ENCODE assay signal across 1 cellular context in the genomic region with DNA sequence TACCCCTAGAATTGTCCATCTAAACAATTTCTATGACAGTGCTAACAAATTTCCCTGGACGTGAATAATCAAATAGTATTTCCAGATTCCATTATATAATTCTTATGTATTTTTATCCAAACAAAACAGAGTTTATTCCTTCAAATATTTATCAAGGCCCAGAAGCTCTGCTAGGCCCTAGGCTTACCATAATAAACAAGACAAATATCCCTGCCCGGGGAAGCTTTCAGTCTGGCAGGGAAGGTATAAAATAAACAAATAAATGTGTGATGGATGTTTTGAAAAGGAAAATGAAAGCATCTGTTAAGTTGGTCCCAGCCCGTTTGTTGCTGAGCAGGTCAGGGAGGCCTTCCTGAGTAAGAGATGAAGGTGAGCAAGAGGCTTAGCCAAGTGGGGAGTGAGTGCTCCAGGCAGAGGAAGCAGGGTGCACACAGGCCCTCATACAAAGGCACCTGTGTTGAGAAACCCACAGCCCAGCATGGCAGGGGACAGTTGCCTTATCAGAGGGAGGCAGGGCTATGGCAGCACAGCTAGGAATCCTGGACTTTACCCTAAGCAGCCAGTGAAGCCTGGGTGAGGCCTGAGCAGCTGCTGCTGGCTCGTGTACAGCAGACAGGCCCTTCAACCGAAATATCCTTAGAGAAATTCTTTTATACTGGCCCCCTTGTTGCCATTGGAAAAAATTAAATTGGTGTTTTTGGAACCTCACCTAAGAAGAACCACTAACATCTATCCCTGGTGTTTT.
TF ChIP-seq lines count a peak whose summit lies in the region.

No MANE protein-coding gene starts in this region.

TF ChIP-seq in HepG2, 621 proteins besides CTCF, POLR2A, EP300 and RAD21 (continues in another document):
- no peak for TF ChIP-seq ZNF180 (CRISPR knock-in tag; IDR thresholded peaks at IDR 0.05; ENCODE audit: borderline replicate concordance, low read depth)
- TF ChIP-seq, protein P1, sequence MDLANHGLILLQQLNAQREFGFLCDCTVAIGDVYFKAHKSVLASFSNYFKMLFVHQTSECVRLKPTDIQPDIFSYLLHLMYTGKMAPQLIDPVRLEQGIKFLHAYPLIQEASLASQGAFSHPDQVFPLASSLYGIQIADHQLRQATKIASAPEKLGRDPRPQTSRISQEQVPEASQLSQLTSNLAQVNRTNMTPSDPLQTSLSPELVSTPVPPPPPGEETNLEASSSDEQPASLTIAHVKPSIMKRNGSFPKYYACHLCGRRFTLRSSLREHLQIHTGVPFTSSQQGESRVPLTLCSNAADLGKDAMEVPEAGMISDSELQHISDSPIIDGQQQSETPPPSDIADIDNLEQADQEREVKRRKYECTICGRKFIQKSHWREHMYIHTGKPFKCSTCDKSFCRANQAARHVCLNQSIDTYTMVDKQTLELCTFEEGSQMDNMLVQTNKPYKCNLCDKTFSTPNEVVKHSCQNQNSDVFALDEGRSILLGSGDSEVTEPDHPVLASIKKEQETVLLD (CRISPR knock-in tag; IDR thresholded peaks at IDR 0.05; ENCODE audit: low read depth): no peak
- no peak for TF ChIP-seq TAF15 (IDR thresholded peaks at IDR 0.05; ENCODE audit: low read depth, low read length, poor library complexity, severe bottlenecking)
- no peak for TF ChIP-seq SP140L (CRISPR knock-in tag; IDR thresholded peaks at IDR 0.05; ENCODE audit: borderline replicate concordance)
- TF ChIP-seq PHF21A (CRISPR knock-in tag; IDR thresholded peaks at IDR 0.05): peak; percentile 96
- peak; percentile 60; the same call in 1 of the 2 replicates for TF ChIP-seq SIX4 (CRISPR knock-in tag; IDR thresholded peaks at IDR 0.05)
- TF ChIP-seq FOXA1 (IDR thresholded peaks at IDR 0.05): no peak
- TF ChIP-seq FOXA1 (CRISPR knock-in tag; IDR thresholded peaks at IDR 0.05): peak; percentile 63
- TF ChIP-seq ZNF274 (CRISPR knock-in tag; IDR thresholded peaks at IDR 0.05): peak; percentile 65; the same call in 1 of the 2 replicates
- peak; percentile 89; the same call in 1 of the 2 replicates for TF ChIP-seq ZNF788 (CRISPR knock-in tag; IDR thresholded peaks at IDR 0.05; ENCODE audit: borderline replicate concordance)
- no peak for TF ChIP-seq ZFP37 (CRISPR knock-in tag; IDR thresholded peaks at IDR 0.05; ENCODE audit: borderline replicate concordance)
- no peak for TF ChIP-seq ZNF589 (CRISPR knock-in tag; conservative IDR thresholded peaks at IDR 0.05)
- peak; percentile 21; the same call in 1 of the 2 replicates for TF ChIP-seq ZNF143 (CRISPR knock-in tag; IDR thresholded peaks at IDR 0.05)
- TF ChIP-seq SRSF9 (IDR thresholded peaks at IDR 0.05; ENCODE audit: borderline replicate concordance, insufficient read depth, low read depth, low read length, poor library complexity, severe bottlenecking): no peak
- TF ChIP-seq, protein P2, sequence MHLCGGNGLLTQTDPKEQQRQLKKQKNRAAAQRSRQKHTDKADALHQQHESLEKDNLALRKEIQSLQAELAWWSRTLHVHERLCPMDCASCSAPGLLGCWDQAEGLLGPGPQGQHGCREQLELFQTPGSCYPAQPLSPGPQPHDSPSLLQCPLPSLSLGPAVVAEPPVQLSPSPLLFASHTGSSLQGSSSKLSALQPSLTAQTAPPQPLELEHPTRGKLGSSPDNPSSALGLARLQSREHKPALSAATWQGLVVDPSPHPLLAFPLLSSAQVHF (CRISPR knock-in tag; IDR thresholded peaks at IDR 0.05): no peak
- peak; percentile 64; the same call in 1 of the 2 replicates for TF ChIP-seq TGIF2 (CRISPR knock-in tag; IDR thresholded peaks at IDR 0.05)
- TF ChIP-seq REL (CRISPR knock-in tag; conservative IDR thresholded peaks at IDR 0.05): no peak
- TF ChIP-seq ZNF703 (CRISPR knock-in tag; IDR thresholded peaks at IDR 0.05; ENCODE audit: borderline replicate concordance): no peak
- TF ChIP-seq ZNF138 (CRISPR knock-in tag; IDR thresholded peaks at IDR 0.05; ENCODE audit: low read depth): no peak
- TF ChIP-seq, protein P3, sequence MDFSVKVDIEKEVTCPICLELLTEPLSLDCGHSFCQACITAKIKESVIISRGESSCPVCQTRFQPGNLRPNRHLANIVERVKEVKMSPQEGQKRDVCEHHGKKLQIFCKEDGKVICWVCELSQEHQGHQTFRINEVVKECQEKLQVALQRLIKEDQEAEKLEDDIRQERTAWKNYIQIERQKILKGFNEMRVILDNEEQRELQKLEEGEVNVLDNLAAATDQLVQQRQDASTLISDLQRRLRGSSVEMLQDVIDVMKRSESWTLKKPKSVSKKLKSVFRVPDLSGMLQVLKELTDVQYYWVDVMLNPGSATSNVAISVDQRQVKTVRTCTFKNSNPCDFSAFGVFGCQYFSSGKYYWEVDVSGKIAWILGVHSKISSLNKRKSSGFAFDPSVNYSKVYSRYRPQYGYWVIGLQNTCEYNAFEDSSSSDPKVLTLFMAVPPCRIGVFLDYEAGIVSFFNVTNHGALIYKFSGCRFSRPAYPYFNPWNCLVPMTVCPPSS (IDR thresholded peaks at IDR 0.05): no peak
- TF ChIP-seq, protein P4, sequence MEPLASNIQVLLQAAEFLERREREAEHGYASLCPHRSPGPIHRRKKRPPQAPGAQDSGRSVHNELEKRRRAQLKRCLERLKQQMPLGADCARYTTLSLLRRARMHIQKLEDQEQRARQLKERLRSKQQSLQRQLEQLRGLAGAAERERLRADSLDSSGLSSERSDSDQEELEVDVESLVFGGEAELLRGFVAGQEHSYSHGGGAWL (CRISPR knock-in tag; IDR thresholded peaks at IDR 0.05): peak; percentile 69; the same call in 1 of the 2 replicates
- TF ChIP-seq ZNF7 (CRISPR knock-in tag; IDR thresholded peaks at IDR 0.05): peak; percentile 35; the same call in 1 of the 2 replicates
- TF ChIP-seq, protein P5, sequence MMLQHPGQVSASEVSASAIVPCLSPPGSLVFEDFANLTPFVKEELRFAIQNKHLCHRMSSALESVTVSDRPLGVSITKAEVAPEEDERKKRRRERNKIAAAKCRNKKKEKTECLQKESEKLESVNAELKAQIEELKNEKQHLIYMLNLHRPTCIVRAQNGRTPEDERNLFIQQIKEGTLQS (CRISPR knock-in tag; IDR thresholded peaks at IDR 0.05): no peak
- TF ChIP-seq, protein P6, sequence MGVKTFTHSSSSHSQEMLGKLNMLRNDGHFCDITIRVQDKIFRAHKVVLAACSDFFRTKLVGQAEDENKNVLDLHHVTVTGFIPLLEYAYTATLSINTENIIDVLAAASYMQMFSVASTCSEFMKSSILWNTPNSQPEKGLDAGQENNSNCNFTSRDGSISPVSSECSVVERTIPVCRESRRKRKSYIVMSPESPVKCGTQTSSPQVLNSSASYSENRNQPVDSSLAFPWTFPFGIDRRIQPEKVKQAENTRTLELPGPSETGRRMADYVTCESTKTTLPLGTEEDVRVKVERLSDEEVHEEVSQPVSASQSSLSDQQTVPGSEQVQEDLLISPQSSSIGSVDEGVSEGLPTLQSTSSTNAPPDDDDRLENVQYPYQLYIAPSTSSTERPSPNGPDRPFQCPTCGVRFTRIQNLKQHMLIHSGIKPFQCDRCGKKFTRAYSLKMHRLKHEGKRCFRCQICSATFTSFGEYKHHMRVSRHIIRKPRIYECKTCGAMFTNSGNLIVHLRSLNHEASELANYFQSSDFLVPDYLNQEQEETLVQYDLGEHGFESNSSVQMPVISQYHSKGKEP (CRISPR knock-in tag; IDR thresholded peaks at IDR 0.05): 0 out of 2 replicates have a peak, but pooled peaks have one; percentile 78
- peak; percentile 76 for TF ChIP-seq SOX5 (CRISPR knock-in tag; IDR thresholded peaks at IDR 0.05; ENCODE audit: borderline replicate concordance)
- TF ChIP-seq, protein P7, sequence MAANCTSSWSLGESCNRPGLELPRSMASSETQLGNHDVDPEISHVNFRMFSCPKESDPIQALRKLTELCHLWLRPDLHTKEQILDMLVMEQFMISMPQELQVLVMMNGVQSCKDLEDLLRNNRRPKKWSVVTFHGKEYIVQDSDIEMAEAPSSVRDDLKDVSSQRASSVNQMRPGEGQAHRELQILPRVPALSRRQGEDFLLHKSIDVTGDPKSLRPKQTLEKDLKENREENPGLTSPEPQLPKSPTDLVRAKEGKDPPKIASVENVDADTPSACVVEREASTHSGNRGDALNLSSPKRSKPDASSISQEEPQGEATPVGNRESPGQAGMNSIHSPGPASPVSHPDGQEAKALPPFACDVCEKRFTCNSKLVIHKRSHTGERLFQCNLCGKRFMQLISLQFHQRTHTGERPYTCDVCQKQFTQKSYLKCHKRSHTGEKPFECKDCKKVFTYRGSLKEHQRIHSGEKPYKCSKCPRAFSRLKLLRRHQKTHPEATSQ (CRISPR knock-in tag; IDR thresholded peaks at IDR 0.05; ENCODE audit: borderline replicate concordance): peak; percentile 39; the same call in 1 of the 2 replicates
- no peak for TF ChIP-seq ZNF777 (CRISPR knock-in tag; IDR thresholded peaks at IDR 0.05)
- peak; percentile 71 for TF ChIP-seq ARNTL (CRISPR knock-in tag; IDR thresholded peaks at IDR 0.05)
- TF ChIP-seq ZC3H4 (CRISPR knock-in tag; IDR thresholded peaks at IDR 0.05; ENCODE audit: borderline replicate concordance): no peak
- TF ChIP-seq GTF3A (CRISPR knock-in tag; conservative IDR thresholded peaks at IDR 0.05): no peak
- TF ChIP-seq GABPB1 (CRISPR knock-in tag; IDR thresholded peaks at IDR 0.05): no peak
- TF ChIP-seq, protein P8, sequence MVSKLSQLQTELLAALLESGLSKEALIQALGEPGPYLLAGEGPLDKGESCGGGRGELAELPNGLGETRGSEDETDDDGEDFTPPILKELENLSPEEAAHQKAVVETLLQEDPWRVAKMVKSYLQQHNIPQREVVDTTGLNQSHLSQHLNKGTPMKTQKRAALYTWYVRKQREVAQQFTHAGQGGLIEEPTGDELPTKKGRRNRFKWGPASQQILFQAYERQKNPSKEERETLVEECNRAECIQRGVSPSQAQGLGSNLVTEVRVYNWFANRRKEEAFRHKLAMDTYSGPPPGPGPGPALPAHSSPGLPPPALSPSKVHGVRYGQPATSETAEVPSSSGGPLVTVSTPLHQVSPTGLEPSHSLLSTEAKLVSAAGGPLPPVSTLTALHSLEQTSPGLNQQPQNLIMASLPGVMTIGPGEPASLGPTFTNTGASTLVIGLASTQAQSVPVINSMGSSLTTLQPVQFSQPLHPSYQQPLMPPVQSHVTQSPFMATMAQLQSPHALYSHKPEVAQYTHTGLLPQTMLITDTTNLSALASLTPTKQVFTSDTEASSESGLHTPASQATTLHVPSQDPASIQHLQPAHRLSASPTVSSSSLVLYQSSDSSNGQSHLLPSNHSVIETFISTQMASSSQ (IDR thresholded peaks at IDR 0.05; ENCODE audit: low read depth): peak; percentile 46; the same call in 1 of the 2 replicates
- TF ChIP-seq, protein P8 (CRISPR knock-in tag; IDR thresholded peaks at IDR 0.05; ENCODE audit: borderline replicate concordance): peak; percentile 59; the same call in 1 of the 2 replicates
- no peak for TF ChIP-seq DR1 (CRISPR knock-in tag; IDR thresholded peaks at IDR 0.05)
- TF ChIP-seq ZNF816 (CRISPR knock-in tag; IDR thresholded peaks at IDR 0.05; ENCODE audit: borderline replicate concordance): no peak
- TF ChIP-seq ZNF83 (CRISPR knock-in tag; IDR thresholded peaks at IDR 0.05; ENCODE audit: borderline replicate concordance): no peak
- TF ChIP-seq, protein P9, sequence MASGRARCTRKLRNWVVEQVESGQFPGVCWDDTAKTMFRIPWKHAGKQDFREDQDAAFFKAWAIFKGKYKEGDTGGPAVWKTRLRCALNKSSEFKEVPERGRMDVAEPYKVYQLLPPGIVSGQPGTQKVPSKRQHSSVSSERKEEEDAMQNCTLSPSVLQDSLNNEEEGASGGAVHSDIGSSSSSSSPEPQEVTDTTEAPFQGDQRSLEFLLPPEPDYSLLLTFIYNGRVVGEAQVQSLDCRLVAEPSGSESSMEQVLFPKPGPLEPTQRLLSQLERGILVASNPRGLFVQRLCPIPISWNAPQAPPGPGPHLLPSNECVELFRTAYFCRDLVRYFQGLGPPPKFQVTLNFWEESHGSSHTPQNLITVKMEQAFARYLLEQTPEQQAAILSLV (CRISPR knock-in tag; IDR thresholded peaks at IDR 0.05; ENCODE audit: borderline replicate concordance): no peak
- no peak for TF ChIP-seq ONECUT2 (CRISPR knock-in tag; IDR thresholded peaks at IDR 0.05)
- TF ChIP-seq RFXAP (CRISPR knock-in tag; IDR thresholded peaks at IDR 0.05; ENCODE audit: borderline replicate concordance): peak; percentile 50; the same call in 1 of the 2 replicates
- TF ChIP-seq, protein P10, sequence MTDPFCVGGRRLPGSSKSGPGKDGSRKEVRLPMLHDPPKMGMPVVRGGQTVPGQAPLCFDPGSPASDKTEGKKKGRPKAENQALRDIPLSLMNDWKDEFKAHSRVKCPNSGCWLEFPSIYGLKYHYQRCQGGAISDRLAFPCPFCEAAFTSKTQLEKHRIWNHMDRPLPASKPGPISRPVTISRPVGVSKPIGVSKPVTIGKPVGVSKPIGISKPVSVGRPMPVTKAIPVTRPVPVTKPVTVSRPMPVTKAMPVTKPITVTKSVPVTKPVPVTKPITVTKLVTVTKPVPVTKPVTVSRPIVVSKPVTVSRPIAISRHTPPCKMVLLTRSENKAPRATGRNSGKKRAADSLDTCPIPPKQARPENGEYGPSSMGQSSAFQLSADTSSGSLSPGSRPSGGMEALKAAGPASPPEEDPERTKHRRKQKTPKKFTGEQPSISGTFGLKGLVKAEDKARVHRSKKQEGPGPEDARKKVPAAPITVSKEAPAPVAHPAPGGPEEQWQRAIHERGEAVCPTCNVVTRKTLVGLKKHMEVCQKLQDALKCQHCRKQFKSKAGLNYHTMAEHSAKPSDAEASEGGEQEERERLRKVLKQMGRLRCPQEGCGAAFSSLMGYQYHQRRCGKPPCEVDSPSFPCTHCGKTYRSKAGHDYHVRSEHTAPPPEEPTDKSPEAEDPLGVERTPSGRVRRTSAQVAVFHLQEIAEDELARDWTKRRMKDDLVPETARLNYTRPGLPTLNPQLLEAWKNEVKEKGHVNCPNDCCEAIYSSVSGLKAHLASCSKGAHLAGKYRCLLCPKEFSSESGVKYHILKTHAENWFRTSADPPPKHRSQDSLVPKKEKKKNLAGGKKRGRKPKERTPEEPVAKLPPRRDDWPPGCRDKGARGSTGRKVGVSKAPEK (CRISPR knock-in tag; IDR thresholded peaks at IDR 0.05; ENCODE audit: borderline replicate concordance): no peak
- TF ChIP-seq SYNCRIP (IDR thresholded peaks at IDR 0.05; ENCODE audit: insufficient read depth, low read depth, low read length): no peak
- no peak for TF ChIP-seq FOXK2 (IDR thresholded peaks at IDR 0.05)
- TF ChIP-seq, protein P11, sequence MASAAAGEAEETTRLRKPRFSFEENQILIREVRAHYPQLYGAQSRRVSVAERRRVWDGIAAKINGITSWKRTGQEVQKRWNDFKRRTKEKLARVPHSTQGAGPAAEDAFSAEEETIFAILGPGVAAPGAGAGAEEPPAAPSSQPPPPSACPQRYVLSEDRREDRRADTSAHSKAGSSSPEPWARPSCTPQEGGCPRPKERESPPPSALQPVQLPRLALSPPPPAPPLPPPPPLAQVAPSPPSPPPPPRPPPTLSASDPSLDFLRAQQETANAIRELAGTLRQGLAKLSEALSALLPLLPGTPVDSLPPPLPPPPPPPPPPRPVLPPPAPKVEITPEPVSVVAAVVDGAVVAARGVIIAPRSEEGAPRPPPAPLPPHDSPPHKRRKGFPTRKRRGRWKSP (CRISPR knock-in tag; IDR thresholded peaks at IDR 0.05): peak; percentile 57; the same call in 1 of the 2 replicates
- TF ChIP-seq KDM5B (CRISPR knock-in tag; IDR thresholded peaks at IDR 0.05; ENCODE audit: borderline replicate concordance): peak; percentile 48; the same call in 1 of the 2 replicates
